In genomic region chr15:46394463-46394862, GRCh38 we compare ENCODE assay signal across 17 cellular contexts.
DNase-seq lines count a peak whose midpoint lies in the region; ATAC-seq and TF ChIP-seq lines count a peak whose summit lies in the region.
"Had no signal": no experiment of that assay in that cellular context is flagged by ENCODE, and none has a peak within 500 bp of the region (broad histone marks: within the 10 kb centered on the region; RNA-seq: fewer than 3 reads in every experiment).

No MANE protein-coding gene starts in this region.

- TF ChIP-seq EP300 in SK-N-SH (IDR thresholded peaks at IDR 0.05; ENCODE audit: borderline replicate concordance in 1 of 2, low read depth in 1 of 2, low read length in 1 of 2): no peak

- CTCF ChIA-PET in SK-N-SH (lab: Yijun Ruan, JAX): no interaction called here

- H2BK15ac ChIP-seq in neuronal stem cell (ENCODE audit: low read length): no peak overlapping the region

- POLR2A ChIA-PET in SK-N-SH (lab: Yijun Ruan, JAX): no interaction called here

- peaks cover 0 to 2% of the 10 kb centered on the region in 2 experiments; a peak in 1 of 4 replicates for H3K4me1 ChIP-seq in SK-N-SH (ENCODE audit: control insufficient read depth in 1 of 2, insufficient read depth in 2 of 2, low read depth in 1 of 2, low read length in 1 of 2)
- no peaks in the 10 kb centered on the region for H3K4me1 ChIP-seq in neural progenitor cell
- H3K4me1 ChIP-seq in neuronal stem cell (ENCODE audit: control insufficient read depth in 2 of 2, insufficient read depth in 1 of 2, low read depth in 1 of 2, low read length in 2 of 2): no peaks in the 10 kb centered on the region
- H3K4me1 ChIP-seq: A549, HAP-1 had no signal

- ATAC-seq in SK-N-SH treated with all-trans-retinoic acid at 6 μM for 48 hours (no peak), HG03378 (IDR thresholded peaks at IDR 0.05; ENCODE audit: unreplicated experiment) (no peak)
- ATAC-seq: A549 had no signal

- H3K9me2 ChIP-seq in SK-N-SH: no peaks in the 10 kb centered on the region

- H3K9me3 Mint-ChIP-seq in neural progenitor cell: peaks cover 8% of the 10 kb centered on the region

- no peaks in the 10 kb centered on the region for H4K20me1 ChIP-seq in SK-N-SH (ENCODE audit: insufficient read depth)
- H4K20me1 ChIP-seq in neural progenitor cell (ENCODE audit: low read depth): no peaks in the 10 kb centered on the region

- no peak overlapping the region for H3K4me3 Mint-ChIP-seq in neural progenitor cell
- H3K4me3 Mint-ChIP-seq: CD4-positive, alpha-beta T cell had no signal

- H3K9ac ChIP-seq in SK-N-SH (no peak overlapping the region), neural progenitor cell (no peak overlapping the region), neuronal stem cell (ENCODE audit: low read depth, low read length, poor library complexity) (no peak overlapping the region)

- H2AFZ ChIP-seq in SK-N-SH (ENCODE audit: low read depth) (no peak overlapping the region), neural progenitor cell (replicated peaks) (no peak overlapping the region), neuronal stem cell (ENCODE audit: low read length) (no peak overlapping the region)

- H4K91ac ChIP-seq in neuronal stem cell (ENCODE audit: low read depth, low read length, poor library complexity): no peak overlapping the region

- no peak overlapping the region for H2BK5ac ChIP-seq in neuronal stem cell (ENCODE audit: low read length)

- H3K9me3 ChIP-seq in SK-N-SH (no peaks in the 10 kb centered on the region), neural progenitor cell (ENCODE audit: low read depth) (no peaks in the 10 kb centered on the region), neuronal stem cell (replicated peaks in 1 of 2; ENCODE audit: control insufficient read depth in 2 of 2, insufficient read depth in 1 of 2, low read depth in 1 of 2, low read length in 2 of 2) (peaks cover 0 to 9% of the 10 kb centered on the region in 2 donors)
- H3K9me3 ChIP-seq: A549, HAP-1 had no signal

- H3K4ac ChIP-seq in neuronal stem cell (ENCODE audit: low read length): no peak overlapping the region

- H3K27me3 Mint-ChIP-seq in neural progenitor cell (ENCODE audit: insufficient read depth, low read depth): peaks cover 6% of the 10 kb centered on the region
- H3K27me3 Mint-ChIP-seq: CD4-positive, alpha-beta T cell had no signal

- H2BK12ac ChIP-seq in neuronal stem cell (ENCODE audit: low read length): no peak overlapping the region

- H3K14ac ChIP-seq in neuronal stem cell (ENCODE audit: low read length): no peak overlapping the region

- H3K27ac ChIP-seq in SK-N-SH (ENCODE audit: low read depth in 2 of 2, low read length in 1 of 2): no peak overlapping the region
- no peak overlapping the region for H3K27ac ChIP-seq in neural progenitor cell
- H3K27ac ChIP-seq in neuronal stem cell (replicated peaks; ENCODE audit: low read length): no peak overlapping the region
- H3K27ac ChIP-seq: 22Rv1, A549, C4-2B had no signal

- no peaks in the 10 kb centered on the region for H3K4me1 Mint-ChIP-seq in neural progenitor cell

- H3F3A ChIP-seq in SK-N-SH (replicated peaks; ENCODE audit: insufficient read depth) (no peaks in the 10 kb centered on the region), neural progenitor cell (ENCODE audit: low read depth) (no peaks in the 10 kb centered on the region)

- H2BK120ac ChIP-seq in neuronal stem cell (ENCODE audit: low read depth, low read length): no peak overlapping the region

- DNase-seq in SK-N-SH (peak; percentile 15), islet precursor cell (peak; percentile 78), neural progenitor cell (ENCODE audit: low spot score) (peak; percentile 13), NOMO-1 treated with DMSO at 0.1 percent for 48 hours (lab: John Stamatoyannopoulos, UW; ENCODE audit: unreplicated experiment) (no peak), neuronal stem cell (ENCODE audit: low spot score) (no peak)
- DNase-seq: AML-193; CD4-positive, alpha-beta T cell; DMS153; DMS79 treated with DMSO at 0.1 percent for 48 hours; GF-D8; IMR-90 had no signal

- H3K4me2 ChIP-seq in SK-N-SH (no peak overlapping the region), neural progenitor cell (no peak overlapping the region), neuronal stem cell (ENCODE audit: insufficient read depth, low read length, poor library complexity, severe bottlenecking) (no peak overlapping the region)
- H3K4me2 ChIP-seq: A549 had no signal

- H3K27ac Mint-ChIP-seq in neural progenitor cell: no peak overlapping the region
- H3K27ac Mint-ChIP-seq: CD4-positive, alpha-beta T cell had no signal

- TF ChIP-seq RAD21 in SK-N-SH (IDR thresholded peaks at IDR 0.05; ENCODE audit: low read length): no peak

- H3K27me3 ChIP-seq in SK-N-SH (ENCODE audit: insufficient read depth): no peaks in the 10 kb centered on the region
- no peaks in the 10 kb centered on the region for H3K27me3 ChIP-seq in neural progenitor cell
- H3K27me3 ChIP-seq in neuronal stem cell (ENCODE audit: control insufficient read depth in 3 of 3, insufficient read depth in 3 of 3, low read depth in 1 of 3, low read length in 3 of 3): no peaks in the 10 kb centered on the region

- H2AK5ac ChIP-seq in neuronal stem cell (ENCODE audit: low read depth, low read length): no peak overlapping the region

- H3K79me2 ChIP-seq in SK-N-SH (ENCODE audit: insufficient read depth): no peaks in the 10 kb centered on the region
- H3K79me2 ChIP-seq in neural progenitor cell (ENCODE audit: low read depth): no peaks in the 10 kb centered on the region

- H3K36me3 ChIP-seq in SK-N-SH (replicated peaks in 1 of 2; ENCODE audit: control insufficient read depth in 1 of 2, insufficient read depth in 2 of 2, low read length in 1 of 2) (no peaks in the 10 kb centered on the region), neural progenitor cell (peaks cover 4% of the 10 kb centered on the region), neuronal stem cell (replicated peaks in 1 of 2; ENCODE audit: control insufficient read depth in 2 of 2, insufficient read depth in 2 of 2, low read length in 2 of 2) (no peaks in the 10 kb centered on the region)
- H3K36me3 ChIP-seq: HAP-1 had no signal

- no peak overlapping the region for H4K8ac ChIP-seq in neuronal stem cell (ENCODE audit: low read depth, low read length)

- H3K79me1 ChIP-seq in neuronal stem cell (ENCODE audit: low read depth, low read length): no peaks in the 10 kb centered on the region

- 29% methylated on average over 2 of the region's 2 CpGs for WGBS in SK-N-SH (ENCODE audit: low lambda C conversion rate)
- no CpG with 5 or more reads among the region's 2 CpGs for WGBS in neuronal stem cell (ENCODE audit: extremely low coverage in 2 of 2, insufficient read length in 2 of 2, insufficient replicate concordance in 1 of 2), 2 donors

- H3K4me3 ChIP-seq in SK-N-SH (ENCODE audit: low read depth in 2 of 2, low read length in 1 of 2) (no peak overlapping the region), neural progenitor cell (no peak overlapping the region), neuronal stem cell (ENCODE audit: low read length in 2 of 2) (no peak overlapping the region)
- H3K4me3 ChIP-seq: A549, HAP-1 had no signal

- H3K23ac ChIP-seq in neuronal stem cell (ENCODE audit: low read depth, low read length, poor library complexity): no peak overlapping the region

- no peak for TF ChIP-seq CTCF in SK-N-SH (IDR thresholded peaks at IDR 0.05)
- TF ChIP-seq CTCF in neural progenitor cell (IDR thresholded peaks at IDR 0.05): no peak

- H3K18ac ChIP-seq in neuronal stem cell (ENCODE audit: low read length): no peak overlapping the region

- no peaks in the 10 kb centered on the region for H3K36me3 Mint-ChIP-seq in neural progenitor cell

TF ChIP-seq in SK-N-SH, 30 proteins besides CTCF, POLR2A, EP300 and RAD21 (continues in another document):
- no peak for TF ChIP-seq SMC3 (IDR thresholded peaks at IDR 0.05; ENCODE audit: low read depth, low read length)
- TF ChIP-seq PBX3 (IDR thresholded peaks at IDR 0.05): no peak
- no peak for TF ChIP-seq RXRA (IDR thresholded peaks at IDR 0.05; ENCODE audit: borderline replicate concordance, low read depth)

TF ChIP-seq in SK-N-SH treated with all-trans-retinoic acid at 6 μM for 48 hours, 23 proteins besides CTCF, POLR2A, EP300 and RAD21:
- TF ChIP-seq CSDC2 (CRISPR knock-in tag; IDR thresholded peaks at IDR 0.05): no peak
- no peak for TF ChIP-seq SNAI2 (CRISPR knock-in tag; IDR thresholded peaks at IDR 0.05)
- TF ChIP-seq ZNF8 (CRISPR knock-in tag; IDR thresholded peaks at IDR 0.05): no peak
- no peak for TF ChIP-seq PATZ1 (CRISPR knock-in tag; IDR thresholded peaks at IDR 0.05; ENCODE audit: borderline replicate concordance)
- TF ChIP-seq CSRNP3 (CRISPR knock-in tag; IDR thresholded peaks at IDR 0.05): no peak
- TF ChIP-seq ZFP30 (CRISPR knock-in tag; IDR thresholded peaks at IDR 0.05): no peak
- no peak for TF ChIP-seq BACH2 (CRISPR knock-in tag; IDR thresholded peaks at IDR 0.05; ENCODE audit: borderline replicate concordance)
- TF ChIP-seq TOX (CRISPR knock-in tag; IDR thresholded peaks at IDR 0.05; ENCODE audit: borderline replicate concordance): no peak
- no peak for TF ChIP-seq ZC3H10 (CRISPR knock-in tag; IDR thresholded peaks at IDR 0.05)

Comparison
In these comparisons a context has a peak if more than half of its experiments do, and no peak if none do; other contexts are left out.
1. DNase-seq: peak in SK-N-SH (single experiment), islet precursor cell (single experiment) and neural progenitor cell (single experiment); none in NOMO-1 treated with DMSO at 0.1 percent for 48 hours (single experiment) and neuronal stem cell (single experiment).